ENCODE assay signal across 12 cellular contexts in genomic region chr19:13610042-13610691, GRCh38.
A peak's percentile ranks its signal among the peaks of the same experiment; 100 is the strongest.
DNase-seq lines count a peak whose midpoint lies in the region; ATAC-seq and TF ChIP-seq lines count a peak whose summit lies in the region.
"Had no signal": no experiment of that assay in that cellular context is flagged by ENCODE, and none has a peak within 500 bp of the region (broad histone marks: within the 10 kb centered on the region; RNA-seq: fewer than 3 reads in every experiment).

No MANE protein-coding gene starts in this region.

- peaks cover 9% of the 10 kb centered on the region for H3K4me1 ChIP-seq in endocrine pancreas (ENCODE audit: control insufficient read depth, insufficient read depth, low read length)
- H3K4me1 ChIP-seq: adrenal gland, Caco-2, SJSA1 had no signal

- no peak overlapping the region for H3K4me3 Mint-ChIP-seq in osteocyte (ENCODE audit: unreplicated experiment)

- H3K9ac ChIP-seq in endocrine pancreas (ENCODE audit: control insufficient read depth, insufficient read depth, low read length) = no peak overlapping the region

- H3K36me3 ChIP-seq in endocrine pancreas (ENCODE audit: control insufficient read depth, insufficient read depth, low read length) = no peaks in the 10 kb centered on the region
- H3K36me3 ChIP-seq: adrenal gland, SJSA1 had no signal

- H3K27me3 Mint-ChIP-seq in osteocyte (ENCODE audit: unreplicated experiment) = peaks cover 15% of the 10 kb centered on the region

- no peaks in the 10 kb centered on the region for H3K4me1 Mint-ChIP-seq in osteocyte (ENCODE audit: unreplicated experiment)

- no peak overlapping the region for H3K4me3 ChIP-seq in Jurkat, Clone E6-1 (ENCODE audit: low read length)
- H3K4me3 ChIP-seq in endocrine pancreas (ENCODE audit: control insufficient read depth, insufficient read depth, low read length) = peak overlapping the region; percentile 25
- H3K4me3 ChIP-seq: adrenal gland, SJSA1 had no signal

- DNase-seq in DMS53 (lab: John Stamatoyannopoulos, UW) (peak; percentile 98), NCI-H524 (lab: John Stamatoyannopoulos, UW) (peak; percentile 68 to 88), kidney tubule cell (ENCODE audit: low spot score) (no peak), osteocyte (ENCODE audit: extremely low spot score, unreplicated experiment) (no peak), inferior parietal cortex (ENCODE audit: extremely low spot score) (no peak)
- peak; percentile 41 for DNase-seq in Jurkat, Clone E6-1 (ENCODE audit: low read depth, low spot score)
- DNase-seq: activated CD4-positive, alpha-beta T cell treated with anti-CD3 and anti-CD28 coated beads for 1 hour; adrenal gland had no signal

- no peaks in the 10 kb centered on the region for H3K9me3 ChIP-seq in endocrine pancreas (ENCODE audit: control insufficient read depth, low read length)
- H3K9me3 ChIP-seq: adrenal gland, Caco-2, SJSA1 had no signal

- TF ChIP-seq CTCF in osteocyte (IDR thresholded peaks at IDR 0.05) = no peak

- no peaks in the 10 kb centered on the region for H3K36me3 Mint-ChIP-seq in osteocyte (ENCODE audit: unreplicated experiment)

- no peak overlapping the region for H3K27ac Mint-ChIP-seq in osteocyte (ENCODE audit: unreplicated experiment)

- H3K9me3 Mint-ChIP-seq in osteocyte (ENCODE audit: unreplicated experiment) = peaks cover 3% of the 10 kb centered on the region

- H3K27me3 ChIP-seq in endocrine pancreas (ENCODE audit: control insufficient read depth, insufficient read depth, low read length) = no peaks in the 10 kb centered on the region
- H3K27me3 ChIP-seq: adrenal gland had no signal

- no peak for ATAC-seq in GM19023 (IDR thresholded peaks at IDR 0.05; ENCODE audit: unreplicated experiment)

Comparison
In these comparisons a context has a peak if more than half of its experiments do, and no peak if none do; other contexts are left out.
1. DNase-seq: peak in DMS53 (single experiment), Jurkat, Clone E6-1 (single experiment) and NCI-H524 (2 of 2); none in kidney tubule cell (single experiment), osteocyte (single experiment) and inferior parietal cortex (single experiment).